Comparison of ENCODE assay signal across 1 cellular context in genomic region chr1:211583011-211583995, GRCh38.
A peak's percentile ranks its signal among the peaks of the same experiment; 100 is the strongest.
TF ChIP-seq lines count a peak whose summit lies in the region.

No MANE protein-coding gene starts in this region.

TF ChIP-seq in K562, 482 proteins besides CTCF, POLR2A, EP300 and RAD21:
- TF ChIP-seq PYGO2 (tag; IDR thresholded peaks at IDR 0.05) (no peak), TBL1XR1 (IDR thresholded peaks at IDR 0.05; ENCODE audit: low read length in 2 of 2) (no peak), MAFF (IDR thresholded peaks at IDR 0.05; ENCODE audit: low read length) (no peak), HIVEP1 (CRISPR knock-in tag; IDR thresholded peaks at IDR 0.05) (no peak), ZNF274 (IDR thresholded peaks at IDR 0.05; ENCODE audit: borderline replicate concordance, low read depth, low read length) (no peak), HDAC2 (IDR thresholded peaks at IDR 0.05) (peak; percentile 73), BCOR (IDR thresholded peaks at IDR 0.05) (peak; percentile 97), PHF20 (IDR thresholded peaks at IDR 0.05; ENCODE audit: partially characterized antibody) (peak; percentile 16), CHD1 (IDR thresholded peaks at IDR 0.05; ENCODE audit: low read length) (no peak), TOE1 (IDR thresholded peaks at IDR 0.05; ENCODE audit: borderline replicate concordance) (no peak), TOE1 (CRISPR knock-in tag; IDR thresholded peaks at IDR 0.05; ENCODE audit: borderline replicate concordance, low read depth) (no peak), CBX3 (IDR thresholded peaks at IDR 0.05; ENCODE audit: borderline replicate concordance in 1 of 2, low read length in 2 of 2) (peak in 1 of 2 experiments; percentile 33; a peak in 1 of 3 replicates), KDM1A (IDR thresholded peaks at IDR 0.05) (peak; percentile 82 to 92; a peak in 3 of 4 replicates), HMGXB4 (CRISPR knock-in tag; IDR thresholded peaks at IDR 0.05) (no peak), RBBP5 (IDR thresholded peaks at IDR 0.05; ENCODE audit: borderline replicate concordance, insufficient read depth, low read length, poor library complexity, severe bottlenecking) (no peak), SIN3A (IDR thresholded peaks at IDR 0.05; ENCODE audit: borderline replicate concordance in 2 of 2, control insufficient read depth in 1 of 2, low read depth in 2 of 2, low read length in 2 of 2) (no peak), ZFP1 (CRISPR knock-in tag; IDR thresholded peaks at IDR 0.05) (no peak), ADNP (tag; IDR thresholded peaks at IDR 0.05) (peak; percentile 64; the same call in 1 of the 2 replicates), CC2D1A (IDR thresholded peaks at IDR 0.05) (0 out of 2 replicates have a peak, but pooled peaks have one; percentile 12), TFE3 (CRISPR knock-in tag; IDR thresholded peaks at IDR 0.05) (no peak), CBX1 (IDR thresholded peaks at IDR 0.05; ENCODE audit: low read depth) (0 out of 2 replicates have a peak, but pooled peaks have one; percentile 34), PTBP1 (IDR thresholded peaks at IDR 0.05; ENCODE audit: low read depth, low read length) (0 out of 2 replicates have a peak, but pooled peaks have one; percentile 68), MYC (IDR thresholded peaks at IDR 0.05; ENCODE audit: low read depth, low read length) (0 out of 2 replicates have a peak, but pooled peaks have one; percentile 16), MYC (CRISPR knock-in tag; IDR thresholded peaks at IDR 0.05; ENCODE audit: borderline replicate concordance, low read depth) (no peak), CREB5 (CRISPR knock-in tag; IDR thresholded peaks at IDR 0.05) (no peak), ZNF644 (tag; IDR thresholded peaks at IDR 0.05; ENCODE audit: low read depth) (no peak), ARID3A (IDR thresholded peaks at IDR 0.05; ENCODE audit: borderline replicate concordance, low read depth, low read length) (no peak), NFYB (IDR thresholded peaks at IDR 0.05; ENCODE audit: extremely low read depth, insufficient read length) (no peak), PHTF2 (CRISPR knock-in tag; IDR thresholded peaks at IDR 0.05) (no peak), RCOR1 (IDR thresholded peaks at IDR 0.05; ENCODE audit: borderline replicate concordance in 1 of 2, low read depth in 2 of 2, low read length in 2 of 2) (peak in 1 of 2 experiments; percentile 54; a peak in 1 of 4 replicates), FOXJ2 (tag; IDR thresholded peaks at IDR 0.05) (no peak), ASH1L (IDR thresholded peaks at IDR 0.05; ENCODE audit: borderline replicate concordance, low read depth, partially characterized antibody) (no peak), ZFP36 (IDR thresholded peaks at IDR 0.05; ENCODE audit: low read depth, low read length, partially characterized antibody) (peak; percentile 89), CHD4 (IDR thresholded peaks at IDR 0.05; ENCODE audit: insufficient read depth, insufficient replicate concordance, low read depth, low read length, poor library complexity, severe bottlenecking) (peak; percentile 63), ZNF592 (IDR thresholded peaks at IDR 0.05) (peak; percentile 16; the same call in 1 of the 2 replicates), RBM25 (IDR thresholded peaks at IDR 0.05; ENCODE audit: low read depth, low read length, severe bottlenecking) (peak; percentile 98), SMARCA5 (IDR thresholded peaks at IDR 0.05) (peak; percentile 77)
- TF ChIP-seq, protein P1, sequence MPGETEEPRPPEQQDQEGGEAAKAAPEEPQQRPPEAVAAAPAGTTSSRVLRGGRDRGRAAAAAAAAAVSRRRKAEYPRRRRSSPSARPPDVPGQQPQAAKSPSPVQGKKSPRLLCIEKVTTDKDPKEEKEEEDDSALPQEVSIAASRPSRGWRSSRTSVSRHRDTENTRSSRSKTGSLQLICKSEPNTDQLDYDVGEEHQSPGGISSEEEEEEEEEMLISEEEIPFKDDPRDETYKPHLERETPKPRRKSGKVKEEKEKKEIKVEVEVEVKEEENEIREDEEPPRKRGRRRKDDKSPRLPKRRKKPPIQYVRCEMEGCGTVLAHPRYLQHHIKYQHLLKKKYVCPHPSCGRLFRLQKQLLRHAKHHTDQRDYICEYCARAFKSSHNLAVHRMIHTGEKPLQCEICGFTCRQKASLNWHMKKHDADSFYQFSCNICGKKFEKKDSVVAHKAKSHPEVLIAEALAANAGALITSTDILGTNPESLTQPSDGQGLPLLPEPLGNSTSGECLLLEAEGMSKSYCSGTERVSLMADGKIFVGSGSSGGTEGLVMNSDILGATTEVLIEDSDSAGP (CRISPR knock-in tag; IDR thresholded peaks at IDR 0.05), result no peak
- TF ChIP-seq, protein P2, sequence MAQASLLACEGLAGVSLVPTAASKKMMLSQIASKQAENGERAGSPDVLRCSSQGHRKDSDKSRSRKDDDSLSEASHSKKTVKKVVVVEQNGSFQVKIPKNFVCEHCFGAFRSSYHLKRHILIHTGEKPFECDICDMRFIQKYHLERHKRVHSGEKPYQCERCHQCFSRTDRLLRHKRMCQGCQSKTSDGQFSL (CRISPR knock-in tag; IDR thresholded peaks at IDR 0.05), result no peak
- TF ChIP-seq, protein P2 (tag; IDR thresholded peaks at IDR 0.05), result no peak
- TF ChIP-seq, protein P3, sequence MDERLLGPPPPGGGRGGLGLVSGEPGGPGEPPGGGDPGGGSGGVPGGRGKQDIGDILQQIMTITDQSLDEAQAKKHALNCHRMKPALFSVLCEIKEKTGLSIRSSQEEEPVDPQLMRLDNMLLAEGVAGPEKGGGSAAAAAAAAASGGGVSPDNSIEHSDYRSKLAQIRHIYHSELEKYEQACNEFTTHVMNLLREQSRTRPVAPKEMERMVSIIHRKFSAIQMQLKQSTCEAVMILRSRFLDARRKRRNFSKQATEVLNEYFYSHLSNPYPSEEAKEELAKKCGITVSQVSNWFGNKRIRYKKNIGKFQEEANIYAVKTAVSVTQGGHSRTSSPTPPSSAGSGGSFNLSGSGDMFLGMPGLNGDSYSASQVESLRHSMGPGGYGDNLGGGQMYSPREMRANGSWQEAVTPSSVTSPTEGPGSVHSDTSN (CRISPR knock-in tag; IDR thresholded peaks at IDR 0.05; ENCODE audit: low read depth), result no peak
- TF ChIP-seq, protein P3 (tag; conservative IDR thresholded peaks at IDR 0.05; ENCODE audit: low read depth), result no peak
